Comparison of ENCODE assay signal across 2 cellular contexts in the genomic region with DNA sequence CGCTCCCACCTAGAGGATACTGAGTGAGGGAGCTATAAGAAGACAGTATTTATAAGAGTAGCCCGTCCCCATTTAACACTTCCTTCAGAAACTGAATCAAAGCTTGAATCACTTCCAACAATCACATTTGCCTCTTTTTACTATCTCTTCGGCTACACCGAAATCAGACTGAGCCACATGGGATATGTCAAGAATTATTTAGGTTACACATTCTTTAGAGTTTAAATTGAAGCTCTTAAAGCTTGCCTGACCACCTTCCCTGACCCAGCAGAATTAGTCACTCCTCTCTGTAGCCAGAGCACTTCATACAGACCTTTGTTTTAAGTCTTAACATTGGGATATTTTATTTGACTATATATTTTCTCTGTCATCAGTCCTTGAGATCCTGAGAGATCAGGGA.
TF ChIP-seq lines count a peak whose summit lies in the region.

No MANE protein-coding gene starts in this region.

TF ChIP-seq in SK-N-SH, 30 proteins besides CTCF, POLR2A, EP300 and RAD21:
- TF ChIP-seq, protein P1, sequence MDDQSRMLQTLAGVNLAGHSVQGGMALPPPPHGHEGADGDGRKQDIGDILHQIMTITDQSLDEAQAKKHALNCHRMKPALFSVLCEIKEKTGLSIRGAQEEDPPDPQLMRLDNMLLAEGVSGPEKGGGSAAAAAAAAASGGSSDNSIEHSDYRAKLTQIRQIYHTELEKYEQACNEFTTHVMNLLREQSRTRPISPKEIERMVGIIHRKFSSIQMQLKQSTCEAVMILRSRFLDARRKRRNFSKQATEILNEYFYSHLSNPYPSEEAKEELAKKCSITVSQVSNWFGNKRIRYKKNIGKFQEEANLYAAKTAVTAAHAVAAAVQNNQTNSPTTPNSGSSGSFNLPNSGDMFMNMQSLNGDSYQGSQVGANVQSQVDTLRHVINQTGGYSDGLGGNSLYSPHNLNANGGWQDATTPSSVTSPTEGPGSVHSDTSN (IDR thresholded peaks at IDR 0.05) = peak; percentile 17; the same call in 1 of the 2 replicates
- no peak for TF ChIP-seq TAF1 (IDR thresholded peaks at IDR 0.05; ENCODE audit: borderline replicate concordance, low read depth, low read length)
- peak; percentile 38; the same call in 1 of the 2 replicates for TF ChIP-seq TCF12 (IDR thresholded peaks at IDR 0.05)

TF ChIP-seq in WTC11, 78 proteins besides CTCF, POLR2A, EP300 and RAD21:
- TF ChIP-seq, protein P2, sequence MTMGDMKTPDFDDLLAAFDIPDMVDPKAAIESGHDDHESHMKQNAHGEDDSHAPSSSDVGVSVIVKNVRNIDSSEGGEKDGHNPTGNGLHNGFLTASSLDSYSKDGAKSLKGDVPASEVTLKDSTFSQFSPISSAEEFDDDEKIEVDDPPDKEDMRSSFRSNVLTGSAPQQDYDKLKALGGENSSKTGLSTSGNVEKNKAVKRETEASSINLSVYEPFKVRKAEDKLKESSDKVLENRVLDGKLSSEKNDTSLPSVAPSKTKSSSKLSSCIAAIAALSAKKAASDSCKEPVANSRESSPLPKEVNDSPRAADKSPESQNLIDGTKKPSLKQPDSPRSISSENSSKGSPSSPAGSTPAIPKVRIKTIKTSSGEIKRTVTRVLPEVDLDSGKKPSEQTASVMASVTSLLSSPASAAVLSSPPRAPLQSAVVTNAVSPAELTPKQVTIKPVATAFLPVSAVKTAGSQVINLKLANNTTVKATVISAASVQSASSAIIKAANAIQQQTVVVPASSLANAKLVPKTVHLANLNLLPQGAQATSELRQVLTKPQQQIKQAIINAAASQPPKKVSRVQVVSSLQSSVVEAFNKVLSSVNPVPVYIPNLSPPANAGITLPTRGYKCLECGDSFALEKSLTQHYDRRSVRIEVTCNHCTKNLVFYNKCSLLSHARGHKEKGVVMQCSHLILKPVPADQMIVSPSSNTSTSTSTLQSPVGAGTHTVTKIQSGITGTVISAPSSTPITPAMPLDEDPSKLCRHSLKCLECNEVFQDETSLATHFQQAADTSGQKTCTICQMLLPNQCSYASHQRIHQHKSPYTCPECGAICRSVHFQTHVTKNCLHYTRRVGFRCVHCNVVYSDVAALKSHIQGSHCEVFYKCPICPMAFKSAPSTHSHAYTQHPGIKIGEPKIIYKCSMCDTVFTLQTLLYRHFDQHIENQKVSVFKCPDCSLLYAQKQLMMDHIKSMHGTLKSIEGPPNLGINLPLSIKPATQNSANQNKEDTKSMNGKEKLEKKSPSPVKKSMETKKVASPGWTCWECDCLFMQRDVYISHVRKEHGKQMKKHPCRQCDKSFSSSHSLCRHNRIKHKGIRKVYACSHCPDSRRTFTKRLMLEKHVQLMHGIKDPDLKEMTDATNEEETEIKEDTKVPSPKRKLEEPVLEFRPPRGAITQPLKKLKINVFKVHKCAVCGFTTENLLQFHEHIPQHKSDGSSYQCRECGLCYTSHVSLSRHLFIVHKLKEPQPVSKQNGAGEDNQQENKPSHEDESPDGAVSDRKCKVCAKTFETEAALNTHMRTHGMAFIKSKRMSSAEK (CRISPR knock-in tag; IDR thresholded peaks at IDR 0.05; ENCODE audit: borderline replicate concordance) = no peak
- TF ChIP-seq TEAD4 (CRISPR knock-in tag; IDR thresholded peaks at IDR 0.05) = no peak
